In genomic region chr15:51333571-51333970, GRCh38 we compare ENCODE assay signal across 26 cellular contexts. TPM values are rescaled to one million over a fixed set of nuclear protein-coding genes. Genes with fewer than 3 reads are reported as not detected.
A peak's percentile ranks its signal among the peaks of the same experiment; 100 is the strongest.
DNase-seq lines count a peak whose midpoint lies in the region; ATAC-seq and TF ChIP-seq lines count a peak whose summit lies in the region.
"Had no signal": no experiment of that assay in that cellular context is flagged by ENCODE, and none has a peak within 500 bp of the region (broad histone marks: within the 10 kb centered on the region; RNA-seq: fewer than 3 reads in every experiment).

No MANE protein-coding gene starts in this region.

- no peak overlapping the region for H3K9ac ChIP-seq in colonic mucosa (ENCODE audit: low read depth in 2 of 2, low read length in 2 of 2)

- no peaks in the 10 kb centered on the region for H3K9me2 ChIP-seq in hepatocyte (replicated peaks; ENCODE audit: insufficient read depth)

- H3K27me3 ChIP-seq in ACC112 (ENCODE audit: insufficient read depth, low read length): no peaks in the 10 kb centered on the region
- no peaks in the 10 kb centered on the region for H3K27me3 ChIP-seq in WERI-Rb-1 (ENCODE audit: insufficient read depth, low read depth, severe bottlenecking)
- H3K27me3 ChIP-seq in colonic mucosa: no peaks in the 10 kb centered on the region
- H3K27me3 ChIP-seq in hepatocyte: no peaks in the 10 kb centered on the region
- H3K27me3 ChIP-seq: Peyer's patch had no signal

- H2AFZ ChIP-seq in ACC112 (ENCODE audit: low read length, unreplicated experiment): peak overlapping the region; percentile 71
- H2AFZ ChIP-seq in hepatocyte: no peak overlapping the region

- ATAC-seq in GM21381 (IDR thresholded peaks at IDR 0.05; ENCODE audit: unreplicated experiment): no peak

- peaks cover 9% of the 10 kb centered on the region for H3K27me3 Mint-ChIP-seq in chondrocyte (ENCODE audit: low read depth)
- H3K27me3 Mint-ChIP-seq: IgD-negative memory B cell had no signal

- WGBS in hepatocyte (ENCODE audit: low lambda C conversion rate, missing lambda C conversion rate): 73% methylated on average over 2 of the region's 2 CpGs

- H3K36me3 ChIP-seq in ACC112 (ENCODE audit: insufficient read depth, low read length) (no peaks in the 10 kb centered on the region), WERI-Rb-1 (no peaks in the 10 kb centered on the region), colonic mucosa (no peaks in the 10 kb centered on the region), hepatocyte (replicated peaks; ENCODE audit: insufficient read depth, low read depth) (no peaks in the 10 kb centered on the region)
- H3K36me3 ChIP-seq: Peyer's patch had no signal

- in situ Hi-C loops in G401 (cut with HindIII; ENCODE audit: low sequenced_read_pairs): no loop called here

- peaks cover 2% of the 10 kb centered on the region for H3K36me3 Mint-ChIP-seq in chondrocyte (ENCODE audit: low read depth)
- H3K36me3 Mint-ChIP-seq: CD14-positive monocyte; CD8-positive, alpha-beta memory T cell; IgD-negative memory B cell had no signal

- H3K4me1 Mint-ChIP-seq in chondrocyte (ENCODE audit: low read depth): no peaks in the 10 kb centered on the region
- H3K4me1 Mint-ChIP-seq: CD8-positive, alpha-beta memory T cell had no signal

- H4K20me1 ChIP-seq in hepatocyte (ENCODE audit: insufficient read depth, poor library complexity, severe bottlenecking): no peaks in the 10 kb centered on the region

- H3K9me3 ChIP-seq in WERI-Rb-1 (ENCODE audit: severe bottlenecking) (peaks cover 3% of the 10 kb centered on the region), colonic mucosa (no peaks in the 10 kb centered on the region), hepatocyte (ENCODE audit: low read depth) (no peaks in the 10 kb centered on the region)
- H3K9me3 ChIP-seq: Peyer's patch had no signal

- peaks cover 41% of the 10 kb centered on the region for H3K4me1 ChIP-seq in ACC112 (ENCODE audit: control insufficient read depth, insufficient read depth, low read length, unreplicated experiment)
- peaks cover 13% of the 10 kb centered on the region for H3K4me1 ChIP-seq in colonic mucosa
- no peaks in the 10 kb centered on the region for H3K4me1 ChIP-seq in hepatocyte (ENCODE audit: insufficient read depth)
- H3K4me1 ChIP-seq: Peyer's patch had no signal

- peak; percentile 88 for DNase-seq in G401 (ENCODE audit: low spot score)
- DNase-seq in WERI-Rb-1: peak; percentile 57
- no peak for DNase-seq in colonic mucosa
- no peak for DNase-seq in chondrocyte (ENCODE audit: low spot score)
- no peak for DNase-seq in hepatocyte (ENCODE audit: low spot score)
- DNase-seq in Ammon's horn (ENCODE audit: low spot score): no peak
- DNase-seq: CD8-positive, alpha-beta memory T cell; DMS 273 treated with DMSO at 0.1 percent for 48 hours; EL; GF-D8; HCEC 1CT; NCI-H1092; NCI-H1417 treated with DMSO at 0.1 percent for 48 hours; NCI-H1694 treated with DMSO at 0.1 percent for 48 hours; NCI-H2081 treated with DMSO at 0.1 percent for 48 hours; NCI-H2171; NCI-H748 treated with DMSO at 0.1 percent for 48 hours; Peyer's patch; SHP77 treated with DMSO at 0.1 percent for 48 hours had no signal

- H3K4me3 Mint-ChIP-seq in chondrocyte (ENCODE audit: unreplicated experiment): no peak overlapping the region
- H3K4me3 Mint-ChIP-seq: CD8-positive, alpha-beta memory T cell; IgD-negative memory B cell had no signal

- H3K4me3 ChIP-seq in ACC112 (ENCODE audit: low read depth, low read length): no peak overlapping the region
- no peak overlapping the region for H3K4me3 ChIP-seq in WERI-Rb-1 (ENCODE audit: low read depth, low read length)
- H3K4me3 ChIP-seq in colonic mucosa: no peak overlapping the region
- H3K4me3 ChIP-seq in hepatocyte: no peak overlapping the region
- H3K4me3 ChIP-seq: Peyer's patch had no signal

- H3K27ac ChIP-seq in ACC112 (ENCODE audit: low read depth, low read length) (peak overlapping the region; percentile 17; the same call in 1 of the 2 replicates), WERI-Rb-1 (peak overlapping the region; percentile 58; the same call in 1 of the 2 replicates), colonic mucosa (peak overlapping the region; percentile 50), hepatocyte (no peak overlapping the region)
- H3K27ac ChIP-seq: Peyer's patch had no signal

- no peak for TF ChIP-seq CTCF in WERI-Rb-1 (IDR thresholded peaks at IDR 0.05; ENCODE audit: low read depth, low read length)
- TF ChIP-seq CTCF in colonic mucosa (IDR thresholded peaks at IDR 0.05): no peak
- TF ChIP-seq CTCF in chondrocyte (IDR thresholded peaks at IDR 0.05): no peak
- no peak for TF ChIP-seq CTCF in hepatocyte (IDR thresholded peaks at IDR 0.05; ENCODE audit: poor library complexity)

- H3K9me3 Mint-ChIP-seq in chondrocyte (ENCODE audit: low read depth): no peaks in the 10 kb centered on the region
- H3K9me3 Mint-ChIP-seq: CD8-positive, alpha-beta memory T cell had no signal

- H3K4me2 ChIP-seq in hepatocyte: no peak overlapping the region

- intact Hi-C loops in colonic mucosa (cut with DNase I): no loop called here

- no peaks in the 10 kb centered on the region for H3K79me2 ChIP-seq in ACC112 (ENCODE audit: control insufficient read depth, insufficient read depth, low read length, unreplicated experiment)
- H3K79me2 ChIP-seq in hepatocyte: no peaks in the 10 kb centered on the region

- H3K27ac Mint-ChIP-seq in chondrocyte (ENCODE audit: unreplicated experiment): no peak overlapping the region
- H3K27ac Mint-ChIP-seq: CD8-positive, alpha-beta memory T cell had no signal

RNA-seq across cellular contexts. Expression of gene CYP19A1, which starts 4.8 kb away (rescaled TPM):
- not detected in 2 replicates for total RNA-seq in G401 (2014; rRNA removed; shearing (Covaris generic))
- total RNA-seq in colonic mucosa (not detected), chondrocyte (1.3 TPM in 1 of 3 replicates, not detected in the others), hepatocyte (35.4 and 38.1 TPM in 2 replicates)
- polyA plus RNA-seq in hepatocyte: 1.4 and 3.5 TPM in 2 replicates
- total RNA-seq: A172; CD8-positive, alpha-beta memory T cell; H1 had no signal
- polyA plus RNA-seq: AG04450; CD14-positive monocyte; CD8-positive, alpha-beta memory T cell; H1; IgD-negative memory B cell had no signal

RNA-seq across cellular contexts. Expression of gene GLDN, which starts 7.9 kb away (rescaled TPM):
- not detected in 2 replicates for total RNA-seq in G401 (2014; rRNA removed; shearing (Covaris generic))
- total RNA-seq in colonic mucosa (1 to 10 TPM; 3.7 to 8.6 TPM), chondrocyte (0.29 to 0.41 TPM (median 0.35 TPM) in 3 replicates), hepatocyte (0.92 and 1.8 TPM in 2 replicates)
- polyA plus RNA-seq in hepatocyte: 0.07 and 0.68 TPM in 2 replicates
- total RNA-seq: CD8-positive, alpha-beta memory T cell had no signal
- polyA plus RNA-seq: CD14-positive monocyte; CD8-positive, alpha-beta memory T cell; IgD-negative memory B cell had no signal

Comparison
In these comparisons a context has a peak if more than half of its experiments do, and no peak if none do; other contexts are left out.
1. DNase-seq: peak in G401 (single experiment) and WERI-Rb-1 (single experiment); none in colonic mucosa (single experiment), chondrocyte (single experiment), hepatocyte (single experiment) and Ammon's horn (single experiment).
2. RNA of gene CYP19A1, which starts 4.8 kb away (total RNA-seq): 35.4 to 38.1 TPM in hepatocyte; 1.3 TPM in chondrocyte, not detected in colonic mucosa and not detected in G401; every median in the first group is over 10 times any median in the second.